ENCODE assay signal across 14 cellular contexts in the genomic region with DNA sequence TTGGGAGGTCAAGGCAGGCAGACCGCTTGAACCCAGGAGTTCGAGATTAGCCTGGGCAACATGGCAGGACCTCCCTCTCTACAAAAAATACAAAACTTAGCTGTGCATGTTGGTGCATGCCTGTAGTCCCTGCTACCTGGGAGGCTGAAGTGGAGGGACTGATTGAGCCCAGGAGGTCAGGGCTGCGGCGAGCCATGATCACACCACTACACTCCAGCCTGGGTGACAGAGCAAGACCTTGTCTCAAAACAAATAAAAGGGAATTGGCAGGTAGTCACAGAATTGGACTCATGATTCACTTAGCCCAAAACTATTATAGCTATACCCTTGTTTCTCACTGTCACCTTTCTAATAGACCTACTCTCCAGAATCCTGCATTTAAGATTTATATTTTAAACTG.
"Had no signal": no experiment of that assay in that cellular context is flagged by ENCODE, and none has a peak within 500 bp of the region (broad histone marks: within the 10 kb centered on the region; RNA-seq: fewer than 3 reads in every experiment).

No MANE protein-coding gene starts in this region.

- H3K27ac Mint-ChIP-seq: activated B cell treated with CpG ODN at 0.5 μM for 24 hours; activated CD4-positive, alpha-beta T cell treated with anti-CD3 and anti-CD28 coated beads, Interleukin-2, amount 10 ng/mL, durations not matched to agents 7 days and 5 days; stimulated activated memory B cell treated with anti-CD40 and anti-IgM and Interleukin-4, amounts not matched to agents 10 μg/mL and 1 μg/mL and 100 μg/mL, for 72 hours had no signal

- H3K27me3 Mint-ChIP-seq: activated B cell treated with CpG ODN at 0.5 μM for 24 hours; activated CD4-positive, alpha-beta T cell treated with anti-CD3 and anti-CD28 coated beads, Interleukin-2, amount 10 ng/mL, durations not matched to agents 7 days and 5 days; naive thymus-derived CD4-positive, alpha-beta T cell; stimulated activated memory B cell treated with anti-CD40 and anti-IgM and Interleukin-4, amounts not matched to agents 10 μg/mL and 1 μg/mL and 100 μg/mL, for 72 hours had no signal

- ATAC-seq: activated naive CD4-positive, alpha-beta T cell treated with anti-CD3 and anti-CD28 coated beads, Interleukin-2, amount 50 U/mL, for 72 hours; body of pancreas; gastroesophageal sphincter; left cardiac atrium; mucosa of descending colon; naive thymus-derived CD4-positive, alpha-beta T cell; stimulated activated memory B cell treated with anti-CD40 and anti-IgM and Interleukin-4, amounts not matched to agents 10 μg/mL and 1 μg/mL and 100 μg/mL, for 72 hours had no signal

- H3K4me3 Mint-ChIP-seq: activated B cell treated with CpG ODN at 0.5 μM for 24 hours; activated CD4-positive, alpha-beta T cell treated with anti-CD3 and anti-CD28 coated beads, Interleukin-2, amount 10 ng/mL, durations not matched to agents 7 days and 5 days; stimulated activated memory B cell treated with anti-CD40 and anti-IgM and Interleukin-4, amounts not matched to agents 10 μg/mL and 1 μg/mL and 100 μg/mL, for 72 hours had no signal

- DNase-seq: activated B cell treated with CpG ODN at 0.5 μM for 24 hours; activated CD4-positive, alpha-beta T cell treated with anti-CD3 and anti-CD28 coated beads, Interleukin-2, amount 10 ng/mL, durations not matched to agents 7 days and 5 days; activated gamma-delta T cell; activated T-cell treated with anti-CD3 and anti-CD28 coated beads, Interleukin-2, amount 50 U/mL, for 1 hour; amygdala; body of pancreas; left cardiac atrium; mucosa of descending colon; naive thymus-derived CD4-positive, alpha-beta T cell; SW 1271 had no signal

- H3K9me3 ChIP-seq: body of pancreas, gastroesophageal sphincter, mucosa of descending colon, vagina had no signal

- H3K4me3 ChIP-seq: body of pancreas, gastroesophageal sphincter, mucosa of descending colon, vagina had no signal

- H3K9me3 Mint-ChIP-seq: activated B cell treated with CpG ODN at 0.5 μM for 24 hours; activated CD4-positive, alpha-beta T cell treated with anti-CD3 and anti-CD28 coated beads, Interleukin-2, amount 10 ng/mL, durations not matched to agents 7 days and 5 days; activated naive CD4-positive, alpha-beta T cell treated with anti-CD3 and anti-CD28 coated beads, Interleukin-2, amount 50 U/mL, for 72 hours; naive thymus-derived CD4-positive, alpha-beta T cell; stimulated activated memory B cell treated with anti-CD40 and anti-IgM and Interleukin-4, amounts not matched to agents 10 μg/mL and 1 μg/mL and 100 μg/mL, for 72 hours had no signal

- H3K27ac ChIP-seq: body of pancreas, gastroesophageal sphincter, vagina had no signal

- H3K27me3 ChIP-seq: body of pancreas, gastroesophageal sphincter, vagina had no signal
